Comparison of ENCODE assay signal across 15 cellular contexts in genomic region chr18:70181725-70182124, GRCh38. TPM values are rescaled to one million over a fixed set of nuclear protein-coding genes. Genes with fewer than 3 reads are reported as not detected.
DNase-seq lines count a peak whose midpoint lies in the region; ATAC-seq, FAIRE-seq and TF ChIP-seq lines count a peak whose summit lies in the region.
"Had no signal": no experiment of that assay in that cellular context is flagged by ENCODE, and none has a peak within 500 bp of the region (broad histone marks: within the 10 kb centered on the region; RNA-seq: fewer than 3 reads in every experiment).

No MANE protein-coding gene starts in this region.

- POLR2A ChIA-PET in HCT116 (lab: Charles Lee): no interaction called here

- ATAC-seq in HCT116: no peak
- ATAC-seq in SK-N-SH treated with all-trans-retinoic acid at 6 μM for 48 hours: no peak
- ATAC-seq in activated CD4-positive, CD25-positive, alpha-beta regulatory T cell treated with anti-CD3 and anti-CD28 coated beads, Interleukin-2, amount 50 U/mL, for 24 hours: no peak
- ATAC-seq in sciatic nerve: no peak

- TF ChIP-seq RAD21 in HCT116 (IDR thresholded peaks at IDR 0.05; ENCODE audit: low read depth): no peak

- H3K27me3 ChIP-seq in HCT116 (ENCODE audit: insufficient read depth, low read length) (no peaks in the 10 kb centered on the region), small intestine (ENCODE audit: control insufficient read depth in 2 of 2, insufficient read depth in 2 of 2, low read length in 2 of 2) (no peaks in the 10 kb centered on the region)

- no peak overlapping the region for H2AFZ ChIP-seq in HCT116 (ENCODE audit: low read depth, low read length, poor library complexity, severe bottlenecking)

- H4K20me1 ChIP-seq in HCT116 (ENCODE audit: insufficient read depth): no peaks in the 10 kb centered on the region

- H3K9ac ChIP-seq in HCT116 (ENCODE audit: low read length): peak overlapping the region; percentile 57

- peak overlapping the region; percentile 52 for H3K4me2 ChIP-seq in HCT116 (ENCODE audit: low read length)

- H3K9me3 ChIP-seq in HCT116 (ENCODE audit: control insufficient read depth in 1 of 2, insufficient read depth in 1 of 2, low read depth in 1 of 2, low read length in 2 of 2) (no peaks in the 10 kb centered on the region), small intestine (ENCODE audit: control insufficient read depth, low read depth) (no peaks in the 10 kb centered on the region)

- CTCF ChIA-PET in HCT116 (lab: Charles Lee): interaction anchor here (1.0 kb wide), 1 partner anchor 14 kb away, joined by 3 read pairs; no protein-coding TSS in a partner anchor

- H3K27ac ChIP-seq in HCT116 (ENCODE audit: low read depth, low read length) (peak overlapping the region; percentile 97; the same call in 1 of the 2 replicates), small intestine (ENCODE audit: low read depth in 1 of 2, low read length in 1 of 2) (no peak overlapping the region)

- peaks cover 55 to 65% of the 10 kb centered on the region in 2 experiments for H3K4me1 ChIP-seq in HCT116 (ENCODE audit: control insufficient read depth in 1 of 2, insufficient read depth in 2 of 2, low read length in 2 of 2)
- H3K4me1 ChIP-seq in small intestine (ENCODE audit: control insufficient read depth in 2 of 2, insufficient read depth in 1 of 2, low read depth in 1 of 2, low read length in 1 of 2): no peaks in the 10 kb centered on the region

- intact Hi-C loops in HCT116 (cut with micrococcal nuclease) (loop anchor here (5.0 kb wide), 3 partner anchors 111 to 251 kb away; no protein-coding TSS in a partner anchor), sciatic nerve (cut with DNase I) (no loop called here)

- H3K9me2 ChIP-seq in HCT116 (ENCODE audit: insufficient read depth): no peaks in the 10 kb centered on the region

- RAD21 ChIA-PET in HCT116 (lab: Charles Lee; ENCODE audit: low non-redundant PET in 1 of 2, low total read pairs in 2 of 2, uncharacterized antibody in 2 of 2, unreplicated experiment in 2 of 2): no interaction called here

- peak overlapping the region in 1 of 2 experiments; percentile 25; a peak in 1 of 4 replicates for H3K4me3 ChIP-seq in HCT116 (replicated peaks in 1 of 2; ENCODE audit: low read depth in 1 of 2, low read length in 2 of 2)
- no peak overlapping the region for H3K4me3 ChIP-seq in small intestine (ENCODE audit: low read depth in 1 of 2, low read length in 2 of 2)

- BruUV-seq in HCT116 (replicated peaks; lab: Mats Ljungman, UMichigan): TSS peak; percentile 90

- no peak for TF ChIP-seq POLR2A in HCT116 (IDR thresholded peaks at IDR 0.05; ENCODE audit: borderline replicate concordance, extremely low read depth, insufficient read depth, insufficient read length)

- DNase-seq in HCT116 (ENCODE audit: low read depth, low spot score) (no peak), frontal cortex (ENCODE audit: low spot score in 2 of 2) (no peak), small intestine (no peak), sciatic nerve (ENCODE audit: low spot score) (no peak)
- no peak for DNase-seq in stimulated activated CD4-positive, alpha-beta T cell treated with anti-CD3 and anti-CD28 coated beads, Interleukin-1b, Interleukin-23, amount 100 ng/mL, for 48 hours
- DNase-seq: CD4-positive, alpha-beta T cell; DMS79; GOT3; Kasumi-1; NCI-H1930; NCI-H2171 treated with DMSO at 0.1 percent for 48 hours; SHP77 had no signal

- H3K36me3 ChIP-seq in HCT116 (ENCODE audit: control insufficient read depth in 1 of 2, insufficient read depth in 2 of 2, low read length in 2 of 2): peaks cover 0 to 15% of the 10 kb centered on the region in 2 experiments; a peak in 2 of 4 replicates
- H3K36me3 ChIP-seq in small intestine (ENCODE audit: control insufficient read depth in 2 of 2, insufficient read depth in 2 of 2, low read length in 2 of 2): no peaks in the 10 kb centered on the region

- H3K79me2 ChIP-seq in HCT116 (ENCODE audit: insufficient read depth, low read length): peaks cover 80% of the 10 kb centered on the region

- FAIRE-seq in frontal cortex (lab: Jason Lieb, UNC) (peak; percentile 6), small intestine (lab: Jason Lieb, UNC) (peak; percentile 36)
- FAIRE-seq: GM12891 had no signal

- no peak for TF ChIP-seq CTCF in HCT116 (IDR thresholded peaks at IDR 0.05 in 2 of 3, conservative IDR thresholded peaks at IDR 0.05 in 1 of 3; ENCODE audit: borderline replicate concordance in 1 of 3, insufficient read depth in 1 of 3, low read depth in 2 of 3, low read length in 2 of 3)

TF ChIP-seq in HCT116, 20 proteins besides CTCF, POLR2A, EP300 and RAD21:
- TF ChIP-seq EGR1 (IDR thresholded peaks at IDR 0.05; ENCODE audit: low read depth): no peak
- TF ChIP-seq ATF3 (IDR thresholded peaks at IDR 0.05): no peak
- TF ChIP-seq ELF1 (IDR thresholded peaks at IDR 0.05; ENCODE audit: borderline replicate concordance, low read depth): no peak
- no peak for TF ChIP-seq YY1 (IDR thresholded peaks at IDR 0.05; ENCODE audit: extremely low read depth, insufficient replicate concordance, low read depth, low read length)
- TF ChIP-seq SIN3A (IDR thresholded peaks at IDR 0.05; ENCODE audit: low read depth): no peak
- TF ChIP-seq EZH2phosphoT487 (IDR thresholded peaks at IDR 0.05; ENCODE audit: borderline replicate concordance): no peak
- TF ChIP-seq FOSL1 (IDR thresholded peaks at IDR 0.05; ENCODE audit: low read depth): no peak
- TF ChIP-seq ZFX (IDR thresholded peaks at IDR 0.05): no peak

TF ChIP-seq in SK-N-SH treated with all-trans-retinoic acid at 6 μM for 48 hours, 23 proteins besides CTCF, POLR2A, EP300 and RAD21:
- TF ChIP-seq CREB5 (CRISPR knock-in tag; IDR thresholded peaks at IDR 0.05; ENCODE audit: low read depth): no peak
- peak; percentile 51 for TF ChIP-seq ISL1 (CRISPR knock-in tag; IDR thresholded peaks at IDR 0.05)
- no peak for TF ChIP-seq ZFP30 (CRISPR knock-in tag; IDR thresholded peaks at IDR 0.05)
- TF ChIP-seq PPARA (CRISPR knock-in tag; IDR thresholded peaks at IDR 0.05; ENCODE audit: borderline replicate concordance): no peak
- TF ChIP-seq OSR1 (CRISPR knock-in tag; IDR thresholded peaks at IDR 0.05): no peak
TF ChIP-seq in SK-N-SH treated with all-trans-retinoic acid at 6 μM for 48 hours: peak in this region for 1.

RNA-seq across cellular contexts. Expression of gene RTTN, which starts 23.8 kb away (rescaled TPM):
- total RNA-seq in HCT116 (2021; ENCODE audit: unreplicated experiment) (41.2 TPM), frontal cortex (29.3 TPM), sciatic nerve (25.3 TPM)
- 10.7 and 14.0 TPM in 2 replicates for polyA plus RNA-seq in HCT116 (2012)
- 1 to 10 TPM in 2 of 3 donors, under 1 TPM in 1; 0.89 to 3.7 (median 1.1) TPM for polyA plus RNA-seq in small intestine
